18 cellular contexts compared by ENCODE assay signal in the genomic region with DNA sequence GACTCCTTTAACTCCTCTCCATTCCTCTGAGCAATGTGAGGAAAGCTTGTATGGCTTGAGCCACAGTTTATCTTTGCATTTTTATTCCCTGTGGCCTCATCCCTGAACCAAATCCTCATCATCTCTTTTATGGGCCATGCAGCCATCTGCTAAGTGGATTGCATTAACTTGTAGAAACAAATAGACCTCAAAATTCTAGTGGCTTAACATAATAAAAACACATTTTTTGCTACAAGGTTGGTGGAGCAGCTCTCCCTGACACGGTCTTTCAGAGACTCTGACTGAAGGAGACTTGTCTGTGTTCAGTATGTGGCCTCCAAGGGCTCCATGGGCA.
A peak's percentile ranks its signal among the peaks of the same experiment; 100 is the strongest.
DNase-seq lines count a peak whose midpoint lies in the region; TF ChIP-seq lines count a peak whose summit lies in the region.
"Had no signal": no experiment of that assay in that cellular context is flagged by ENCODE, and none has a peak within 500 bp of the region (broad histone marks: within the 10 kb centered on the region; RNA-seq: fewer than 3 reads in every experiment).

No MANE protein-coding gene starts in this region.

- 13% methylated on average over 1 of the region's 1 CpG for WGBS in smooth muscle cell (ENCODE audit: low lambda C conversion rate)

- H3K9me3 ChIP-seq in smooth muscle cell (replicated peaks; ENCODE audit: low read depth), result no peaks in the 10 kb centered on the region
- H3K9me3 ChIP-seq: HAP-1, SJCRH30 had no signal

- H4K20me1 ChIP-seq in smooth muscle cell (ENCODE audit: low read depth), result no peaks in the 10 kb centered on the region

- H3K9me3 Mint-ChIP-seq in HFFc6, result no peaks in the 10 kb centered on the region; the same call in 1 of the 2 replicates

- H3K36me3 Mint-ChIP-seq in HFFc6 (ENCODE audit: low read depth), result no peaks in the 10 kb centered on the region; the same call in 1 of the 2 replicates
- H3K36me3 Mint-ChIP-seq: CD8-positive, alpha-beta memory T cell had no signal

- no peak overlapping the region for H2AFZ ChIP-seq in smooth muscle cell (ENCODE audit: low read depth)

- no peaks in the 10 kb centered on the region for H3K27me3 ChIP-seq in smooth muscle cell (ENCODE audit: low read depth)
- H3K27me3 ChIP-seq: SJCRH30 had no signal

- H3K79me2 ChIP-seq in smooth muscle cell (ENCODE audit: low read depth), result no peaks in the 10 kb centered on the region

- TF ChIP-seq CTCF in HFFc6 (IDR thresholded peaks at IDR 0.05) (no peak), smooth muscle cell (IDR thresholded peaks at IDR 0.05; ENCODE audit: borderline replicate concordance, insufficient read depth, poor library complexity, severe bottlenecking) (no peak)

- DNase-seq in DMS79 (lab: John Stamatoyannopoulos, UW), result peak; percentile 59
- no peak for DNase-seq in HFFc6
- DNase-seq in fibroblast of peridontal ligament (ENCODE audit: extremely low read depth), result peak; percentile 74
- DNase-seq in smooth muscle cell (lab: John Stamatoyannopoulos, UW; ENCODE audit: unreplicated experiment), result no peak
- no peak for DNase-seq in SKM-1 (lab: John Stamatoyannopoulos, UW; ENCODE audit: unreplicated experiment)
- no peak for DNase-seq in AG08395 (ENCODE audit: low spot score)
- no peak for DNase-seq in effector CD4-positive, alpha-beta T cell
- DNase-seq: ACHN; CD8-positive, alpha-beta memory T cell; MV-4-11; NCI-H1105 treated with DMSO at 0.1 percent for 48 hours; NCI-H2081; NCI-H446; NCI-H526 treated with DMSO at 0.1 percent for 48 hours; SJCRH30 had no signal

- peak overlapping the region; percentile 59 for H3K4me2 ChIP-seq in smooth muscle cell
- H3K4me2 ChIP-seq: KMS-11 had no signal

- H3K27ac ChIP-seq in smooth muscle cell (ENCODE audit: low read depth), result no peak overlapping the region
- H3K27ac ChIP-seq: C4-2B, KMS-11, SJCRH30 had no signal

- peak overlapping the region; percentile 64; the same call in 1 of the 2 replicates for H3K4me3 Mint-ChIP-seq in HFFc6
- H3K4me3 Mint-ChIP-seq: CD8-positive, alpha-beta memory T cell had no signal

- peak overlapping the region; percentile 56; the same call in 1 of the 2 replicates for H3K27ac Mint-ChIP-seq in HFFc6
- H3K27ac Mint-ChIP-seq: CD8-positive, alpha-beta memory T cell had no signal

- H3K4me1 ChIP-seq in smooth muscle cell (ENCODE audit: low read depth), result no peaks in the 10 kb centered on the region
- H3K4me1 ChIP-seq: HAP-1 had no signal

- H3F3A ChIP-seq in smooth muscle cell (ENCODE audit: low read depth), result peaks cover 3% of the 10 kb centered on the region

- peaks cover 83% of the 10 kb centered on the region for H3K4me1 Mint-ChIP-seq in HFFc6 (ENCODE audit: low read depth)
- H3K4me1 Mint-ChIP-seq: CD8-positive, alpha-beta memory T cell had no signal

- H3K27me3 Mint-ChIP-seq in HFFc6 (ENCODE audit: insufficient read depth), result peaks cover 1% of the 10 kb centered on the region; the same call in 1 of the 2 replicates

- H3K4me3 ChIP-seq in smooth muscle cell, result no peak overlapping the region
- H3K4me3 ChIP-seq: HAP-1, SJCRH30 had no signal

- no peak overlapping the region for H3K9ac ChIP-seq in smooth muscle cell (ENCODE audit: low read depth)
- H3K9ac ChIP-seq: KMS-11 had no signal

- H3K36me3 ChIP-seq in smooth muscle cell (ENCODE audit: low read depth), result no peaks in the 10 kb centered on the region
- H3K36me3 ChIP-seq: HAP-1, SJCRH30 had no signal

Comparison
In these comparisons a context has a peak if more than half of its experiments do, and no peak if none do; other contexts are left out.
1. DNase-seq: peak in DMS79 (single experiment) and fibroblast of peridontal ligament (single experiment); none in HFFc6 (single experiment), smooth muscle cell (single experiment), SKM-1 (single experiment), AG08395 (single experiment) and effector CD4-positive, alpha-beta T cell (single experiment).